In the genomic region with DNA sequence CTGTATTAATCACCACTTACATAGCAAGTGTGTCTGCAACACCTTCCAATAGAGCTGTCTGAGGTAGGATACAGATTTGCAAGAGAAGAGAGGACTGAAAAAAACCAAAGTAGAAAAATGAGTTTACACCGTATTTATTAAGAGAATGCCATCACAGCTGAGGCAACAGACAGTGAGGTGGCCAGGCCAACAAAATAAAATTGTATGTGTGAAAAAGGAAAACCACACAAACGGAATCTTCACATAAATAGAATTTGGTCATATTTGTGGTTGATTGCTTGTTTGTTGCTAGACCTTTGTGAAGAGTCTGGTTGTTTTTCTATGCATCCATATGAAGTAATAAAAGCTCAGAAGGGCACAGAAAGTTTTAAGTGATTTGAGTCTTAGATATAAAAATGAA, we compare ENCODE assay signal across 16 cellular contexts.
DNase-seq lines count a peak whose midpoint lies in the region; ATAC-seq lines count a peak whose summit lies in the region.
"Had no signal": no experiment of that assay in that cellular context is flagged by ENCODE, and none has a peak within 500 bp of the region (broad histone marks: within the 10 kb centered on the region; RNA-seq: fewer than 3 reads in every experiment).

No MANE protein-coding gene starts in this region.

- peak overlapping the region; percentile 63 for H3K9ac ChIP-seq in BLaER1
- H3K9ac ChIP-seq in BLaER1 treated with 17β-estradiol and CSF1 and Interleukin-3, amounts not matched to agents 10 nM and 100 nM: peak overlapping the region in 6 of 11 experiments; percentile 6 to 57 (median 38); a peak in 8 of 22 replicates

- H3K4me2 ChIP-seq in BLaER1: peak overlapping the region; percentile 79
- peak overlapping the region; percentile 10 to 76 (median 65); a peak in 21 of 22 replicates for H3K4me2 ChIP-seq in BLaER1 treated with 17β-estradiol and CSF1 and Interleukin-3, amounts not matched to agents 10 nM and 100 nM

- DNase-seq in MV-4-11 (lab: John Stamatoyannopoulos, UW): peak; percentile 30
- DNase-seq in NCI-H2196 (lab: John Stamatoyannopoulos, UW; ENCODE audit: unreplicated experiment): no peak
- DNase-seq: CD4-positive, alpha-beta T cell; CD8-positive, alpha-beta memory T cell; DMS 273 treated with DMSO at 0.1 percent for 48 hours; DMS79; EL; GDM1; GOT3; HFFc6 had no signal

- H3K9me3 ChIP-seq in BLaER1: peaks cover 16% of the 10 kb centered on the region
- H3K9me3 ChIP-seq in BLaER1 treated with 17β-estradiol and CSF1 and Interleukin-3, amounts not matched to agents 10 nM and 100 nM (replicated peaks in 1 of 11): peaks cover 0 to 51% (median 21%) of the 10 kb centered on the region in 11 experiments; a peak in 14 of 22 replicates
- H3K9me3 ChIP-seq: HAP-1 had no signal

- H3K4me3 ChIP-seq in BLaER1: no peak overlapping the region; the same call in 1 of the 2 replicates
- H3K4me3 ChIP-seq in BLaER1 treated with 17β-estradiol and CSF1 and Interleukin-3, amounts not matched to agents 10 nM and 100 nM: peak overlapping the region in 1 of 10 experiments; percentile 1; a peak in 2 of 20 replicates
- H3K4me3 ChIP-seq: GM12878, HAP-1 had no signal

- peaks cover 87% of the 10 kb centered on the region for H3K4me1 ChIP-seq in BLaER1
- peaks cover 22 to 87% (median 59%) of the 10 kb centered on the region in 10 experiments for H3K4me1 ChIP-seq in BLaER1 treated with 17β-estradiol and CSF1 and Interleukin-3, amounts not matched to agents 10 nM and 100 nM
- H3K4me1 ChIP-seq: HAP-1 had no signal

- no peaks in the 10 kb centered on the region for H3K36me3 ChIP-seq in BLaER1
- H3K36me3 ChIP-seq in BLaER1 treated with 17β-estradiol and CSF1 and Interleukin-3, amounts not matched to agents 10 nM and 100 nM: no peaks in the 10 kb centered on the region; a peak in 1 of 22 replicates
- H3K36me3 ChIP-seq: HAP-1 had no signal

- H4K20me1 ChIP-seq in BLaER1: no peaks in the 10 kb centered on the region
- H4K20me1 ChIP-seq in BLaER1 treated with 17β-estradiol and CSF1 and Interleukin-3, amounts not matched to agents 10 nM and 100 nM: no peaks in the 10 kb centered on the region

- no peak for ATAC-seq in HG03571 (IDR thresholded peaks at IDR 0.05; ENCODE audit: unreplicated experiment)
- ATAC-seq in GM18909 (IDR thresholded peaks at IDR 0.05; ENCODE audit: poor library complexity, unreplicated experiment): no peak
- ATAC-seq: GM12878 had no signal

- no peaks in the 10 kb centered on the region for H3K27me3 ChIP-seq in BLaER1
- no peaks in the 10 kb centered on the region for H3K27me3 ChIP-seq in BLaER1 treated with 17β-estradiol and CSF1 and Interleukin-3, amounts not matched to agents 10 nM and 100 nM

- H3K27ac ChIP-seq in BLaER1: peak overlapping the region; percentile 90
- H3K27ac ChIP-seq in BLaER1 treated with 17β-estradiol and CSF1 and Interleukin-3, amounts not matched to agents 10 nM and 100 nM: peak overlapping the region in 8 of 11 experiments; percentile 43 to 83 (median 70); a peak in 15 of 22 replicates
